Comparison of ENCODE assay signal across 11 cellular contexts in genomic region chr22:44587004-44587793, GRCh38.
DNase-seq lines count a peak whose midpoint lies in the region; ATAC-seq and TF ChIP-seq lines count a peak whose summit lies in the region.
"Had no signal": no experiment of that assay in that cellular context is flagged by ENCODE, and none has a peak within 500 bp of the region (broad histone marks: within the 10 kb centered on the region; RNA-seq: fewer than 3 reads in every experiment).

No MANE protein-coding gene starts in this region.

- 46 to 47% methylated on average over 24 of the region's 24 CpGs for WGBS in tibial nerve, 2 donors

- no peak for TF ChIP-seq CTCF in epithelial cell of esophagus (IDR thresholded peaks at IDR 0.05; ENCODE audit: insufficient read depth, low read depth, low read length, missing control alignments)
- no peak for TF ChIP-seq CTCF in tibial nerve (IDR thresholded peaks at IDR 0.05)

- no peak for TF ChIP-seq POLR2A in tibial nerve (IDR thresholded peaks at IDR 0.05)

- peaks cover 0 to 2% of the 10 kb centered on the region in 2 donors for H3K4me1 Mint-ChIP-seq in stimulated activated naive B cell treated with anti-CD40 and anti-IgM and Interleukin-4, amounts not matched to agents 10 μg/mL and 1 μg/mL and 100 μg/mL, for 72 hours

- ATAC-seq in stimulated activated naive B cell treated with anti-CD40 and anti-IgM and Interleukin-4, amounts not matched to agents 10 μg/mL and 1 μg/mL and 100 μg/mL, for 72 hours (replicated peaks) = peak; percentile 19 to 58
- no peak for ATAC-seq in HG03175 (IDR thresholded peaks at IDR 0.05; ENCODE audit: unreplicated experiment)
- ATAC-seq: Panc1 had no signal

- H3K36me3 ChIP-seq in tibial nerve = no peaks in the 10 kb centered on the region

- in situ Hi-C loops in KBM-7 (cut with MboI; ENCODE audit: low pct_unique_long_range_greater_than_20kb, low sequenced_read_pairs) = no loop called here

- H3K4me3 Mint-ChIP-seq in stimulated activated naive B cell treated with anti-CD40 and anti-IgM and Interleukin-4, amounts not matched to agents 10 μg/mL and 1 μg/mL and 100 μg/mL, for 72 hours = no peak overlapping the region

- peaks cover 0 to 27% of the 10 kb centered on the region in 2 donors for H3K27me3 ChIP-seq in tibial nerve

- H3K27ac Mint-ChIP-seq in stimulated activated naive B cell treated with anti-CD40 and anti-IgM and Interleukin-4, amounts not matched to agents 10 μg/mL and 1 μg/mL and 100 μg/mL, for 72 hours = no peak overlapping the region

- H3K9me3 Mint-ChIP-seq in stimulated activated naive B cell treated with anti-CD40 and anti-IgM and Interleukin-4, amounts not matched to agents 10 μg/mL and 1 μg/mL and 100 μg/mL, for 72 hours = peaks cover 0 to 4% of the 10 kb centered on the region in 2 donors

- no peak overlapping the region for H3K27ac ChIP-seq in tibial nerve

- peaks cover 35 to 59% of the 10 kb centered on the region in 2 donors for H3K27me3 Mint-ChIP-seq in stimulated activated naive B cell treated with anti-CD40 and anti-IgM and Interleukin-4, amounts not matched to agents 10 μg/mL and 1 μg/mL and 100 μg/mL, for 72 hours

- DNase-seq in activated effector memory CD4-positive, alpha-beta T cell treated with anti-CD3 and anti-CD28 coated beads, Interleukin-2, amount 50 U/mL, for 16 hours = peak; percentile 45
- no peak for DNase-seq in activated effector memory CD4-positive, alpha-beta T cell treated with Interleukin-2 at 50 U/mL for 16 hours
- DNase-seq in NCI-H526 treated with DMSO at 0.1 percent for 48 hours (lab: John Stamatoyannopoulos, UW) (peak; percentile 37), epithelial cell of esophagus (ENCODE audit: low read depth) (peak; percentile 33), KBM-7 (no peak), tibial nerve (ENCODE audit: low spot score in 2 of 2) (no peak)
- no peak for DNase-seq in stimulated activated naive B cell treated with anti-CD40 and anti-IgM and Interleukin-4, amounts not matched to agents 10 μg/mL and 1 μg/mL and 100 μg/mL, for 72 hours
- DNase-seq: CD4-positive, CD25-positive, alpha-beta regulatory T cell; midbrain had no signal

- no peaks in the 10 kb centered on the region for H3K4me1 ChIP-seq in tibial nerve

- no peaks in the 10 kb centered on the region for H3K36me3 Mint-ChIP-seq in stimulated activated naive B cell treated with anti-CD40 and anti-IgM and Interleukin-4, amounts not matched to agents 10 μg/mL and 1 μg/mL and 100 μg/mL, for 72 hours
- H3K36me3 Mint-ChIP-seq: CD4-positive, CD25-positive, alpha-beta regulatory T cell had no signal

- H3K9me3 ChIP-seq in tibial nerve = peaks cover 0 to 16% (median 0%) of the 10 kb centered on the region in 4 donors

- no peak for TF ChIP-seq EP300 in tibial nerve (IDR thresholded peaks at IDR 0.05)

- H3K4me3 ChIP-seq in epithelial cell of esophagus (ENCODE audit: low read length) (no peak overlapping the region), tibial nerve (no peak overlapping the region)

Comparison
In these comparisons a context has a peak if more than half of its experiments do, and no peak if none do; other contexts are left out.
1. DNase-seq: peak in activated effector memory CD4-positive, alpha-beta T cell treated with anti-CD3 and anti-CD28 coated beads, Interleukin-2, amount 50 U/mL, for 16 hours (single experiment), NCI-H526 treated with DMSO at 0.1 percent for 48 hours (single experiment) and epithelial cell of esophagus (single experiment); none in activated effector memory CD4-positive, alpha-beta T cell treated with Interleukin-2 at 50 U/mL for 16 hours (single experiment), stimulated activated naive B cell treated with anti-CD40 and anti-IgM and Interleukin-4, amounts not matched to agents 10 μg/mL and 1 μg/mL and 100 μg/mL, for 72 hours (single experiment), KBM-7 (single experiment) and tibial nerve (0 of 2).